Comparison of ENCODE assay signal across 26 cellular contexts in the genomic region with DNA sequence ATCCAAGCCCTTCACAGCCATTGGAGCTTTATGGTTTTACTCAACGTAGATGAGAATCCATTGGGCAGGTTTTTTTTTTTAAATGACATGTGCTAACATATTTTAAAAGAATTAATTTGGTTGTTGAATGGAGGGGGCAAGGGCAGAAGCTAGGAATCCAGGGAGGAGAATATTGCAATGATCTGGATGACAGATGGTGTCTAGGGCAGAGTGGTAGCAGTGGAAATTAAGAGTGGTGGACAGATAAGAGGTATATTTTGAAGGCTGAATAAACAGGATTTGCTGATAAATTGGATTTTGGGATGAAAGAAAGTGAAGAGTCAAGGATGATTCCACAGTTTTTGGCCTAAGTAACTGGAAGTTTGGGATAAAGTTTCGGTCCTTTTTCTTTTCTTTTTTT.
"Had no signal": no experiment of that assay in that cellular context is flagged by ENCODE, and none has a peak within 500 bp of the region (broad histone marks: within the 10 kb centered on the region; RNA-seq: fewer than 3 reads in every experiment).

No MANE protein-coding gene starts in this region.

- H3K27ac Mint-ChIP-seq: immature natural killer cell; natural killer cell; stimulated activated memory B cell treated with anti-CD40 and anti-IgM and Interleukin-4, amounts not matched to agents 10 μg/mL and 1 μg/mL and 100 μg/mL, for 72 hours; type B pancreatic cell had no signal

- H3K4me3 Mint-ChIP-seq: immature natural killer cell; natural killer cell; stimulated activated memory B cell treated with anti-CD40 and anti-IgM and Interleukin-4, amounts not matched to agents 10 μg/mL and 1 μg/mL and 100 μg/mL, for 72 hours; type B pancreatic cell had no signal

- H3K4me3 ChIP-seq: colonic mucosa, esophagus muscularis mucosa, lower lobe of right lung, ovary, psoas muscle, sigmoid colon, testis, tibial artery had no signal

- H3K27ac ChIP-seq: colonic mucosa, esophagus muscularis mucosa, foreskin keratinocyte, lower lobe of right lung, ovary, psoas muscle, sigmoid colon, testis, tibial artery had no signal

- H3K4me1 Mint-ChIP-seq: immature natural killer cell; natural killer cell; stimulated activated memory B cell treated with anti-CD40 and anti-IgM and Interleukin-4, amounts not matched to agents 10 μg/mL and 1 μg/mL and 100 μg/mL, for 72 hours had no signal

- H3K9me3 ChIP-seq: colonic mucosa, esophagus muscularis mucosa, lower lobe of right lung, ovary, psoas muscle, sigmoid colon, testis, tibial artery had no signal

- H3K27me3 Mint-ChIP-seq: stimulated activated memory B cell treated with anti-CD40 and anti-IgM and Interleukin-4, amounts not matched to agents 10 μg/mL and 1 μg/mL and 100 μg/mL, for 72 hours; type B pancreatic cell had no signal

- H3K27me3 ChIP-seq: colonic mucosa, esophagus muscularis mucosa, ovary, sigmoid colon, testis, tibial artery had no signal

- H3K4me1 ChIP-seq: colonic mucosa, foreskin keratinocyte had no signal

- H3K9me3 Mint-ChIP-seq: immature natural killer cell; natural killer cell; stimulated activated memory B cell treated with anti-CD40 and anti-IgM and Interleukin-4, amounts not matched to agents 10 μg/mL and 1 μg/mL and 100 μg/mL, for 72 hours; type B pancreatic cell had no signal

- DNase-seq: colonic mucosa; dermis blood vessel endothelial cell; effector memory CD4-positive, alpha-beta T cell; foreskin keratinocyte; hypothalamus; immature natural killer cell; islet precursor cell; kidney glomerular epithelial cell; left colon; left ventricle myocardium superior; lower lobe of right lung; natural killer cell; occipital lobe; ovary; posterior cingulate gyrus; psoas muscle; right cardiac atrium; sigmoid colon; stimulated activated CD4-positive, alpha-beta T cell treated with anti-CD3 and anti-CD28 coated beads, Interleukin-4, amount 100 ng/mL, for 4 hours; stimulated activated naive CD8-positive, alpha-beta T cell treated with anti-CD3 and anti-CD28 coated beads, Interleukin-15, Interleukin-2, amounts not matched to agents 100 U/mL and 50 U/mL, for 24 hours; substantia nigra; testis; tibial artery had no signal

- ATAC-seq: foreskin keratinocyte; left colon; left ventricle myocardium superior; lower lobe of right lung; natural killer cell; psoas muscle; right cardiac atrium; stimulated activated memory B cell treated with anti-CD40 and anti-IgM and Interleukin-4, amounts not matched to agents 10 μg/mL and 1 μg/mL and 100 μg/mL, for 72 hours; stimulated activated naive CD8-positive, alpha-beta T cell treated with anti-CD3 and anti-CD28 coated beads, Interleukin-15, Interleukin-2, amounts not matched to agents 100 U/mL and 50 U/mL, for 24 hours had no signal

- H3K36me3 ChIP-seq: colonic mucosa, esophagus muscularis mucosa, lower lobe of right lung, ovary, sigmoid colon, tibial artery had no signal

- H3K36me3 Mint-ChIP-seq: immature natural killer cell; natural killer cell; stimulated activated memory B cell treated with anti-CD40 and anti-IgM and Interleukin-4, amounts not matched to agents 10 μg/mL and 1 μg/mL and 100 μg/mL, for 72 hours; type B pancreatic cell had no signal
